Comparison of ENCODE assay signal across 1 cellular context in the genomic region with DNA sequence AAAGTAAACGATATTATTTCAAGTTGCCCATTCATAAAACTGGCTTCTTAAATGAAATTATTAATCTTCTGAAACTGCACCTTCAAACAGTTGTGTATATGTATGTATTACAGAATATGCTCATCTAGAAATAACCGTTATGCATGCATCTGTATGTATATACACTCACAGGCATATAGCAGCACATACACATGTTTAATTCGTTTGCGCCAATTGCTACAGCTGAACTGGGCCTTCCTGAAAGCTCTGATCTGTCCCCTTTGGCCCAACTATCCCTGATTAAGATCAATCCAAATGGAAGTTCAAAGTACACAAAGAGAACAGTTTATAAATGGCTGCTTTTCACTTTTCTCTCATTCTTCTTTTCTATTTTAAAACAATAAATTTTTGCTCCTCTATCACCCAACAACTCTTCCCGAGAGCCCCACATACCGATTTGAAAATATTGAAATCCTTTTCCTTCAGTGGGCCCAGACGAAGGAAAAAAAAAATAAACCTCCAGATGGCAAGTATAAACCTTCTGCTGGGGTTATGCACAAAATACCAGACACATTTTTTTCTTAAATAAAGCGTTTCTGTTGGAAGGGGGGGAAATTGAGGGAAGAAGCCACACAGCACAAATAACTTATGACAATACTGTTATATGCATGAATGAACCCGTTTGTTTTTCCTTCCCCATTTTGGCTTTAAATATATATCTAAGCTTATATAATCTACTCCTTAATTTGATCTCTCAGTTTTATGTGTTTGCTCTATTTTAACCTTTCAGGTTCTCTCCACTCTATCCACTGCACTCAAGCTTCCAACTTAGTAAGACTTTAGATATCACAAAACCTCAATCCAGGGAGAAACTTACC.
TF ChIP-seq lines count a peak whose summit lies in the region.

No MANE protein-coding gene starts in this region.

TF ChIP-seq in GM23338, 12 proteins besides CTCF, POLR2A, EP300 and RAD21:
- TF ChIP-seq, protein P1, sequence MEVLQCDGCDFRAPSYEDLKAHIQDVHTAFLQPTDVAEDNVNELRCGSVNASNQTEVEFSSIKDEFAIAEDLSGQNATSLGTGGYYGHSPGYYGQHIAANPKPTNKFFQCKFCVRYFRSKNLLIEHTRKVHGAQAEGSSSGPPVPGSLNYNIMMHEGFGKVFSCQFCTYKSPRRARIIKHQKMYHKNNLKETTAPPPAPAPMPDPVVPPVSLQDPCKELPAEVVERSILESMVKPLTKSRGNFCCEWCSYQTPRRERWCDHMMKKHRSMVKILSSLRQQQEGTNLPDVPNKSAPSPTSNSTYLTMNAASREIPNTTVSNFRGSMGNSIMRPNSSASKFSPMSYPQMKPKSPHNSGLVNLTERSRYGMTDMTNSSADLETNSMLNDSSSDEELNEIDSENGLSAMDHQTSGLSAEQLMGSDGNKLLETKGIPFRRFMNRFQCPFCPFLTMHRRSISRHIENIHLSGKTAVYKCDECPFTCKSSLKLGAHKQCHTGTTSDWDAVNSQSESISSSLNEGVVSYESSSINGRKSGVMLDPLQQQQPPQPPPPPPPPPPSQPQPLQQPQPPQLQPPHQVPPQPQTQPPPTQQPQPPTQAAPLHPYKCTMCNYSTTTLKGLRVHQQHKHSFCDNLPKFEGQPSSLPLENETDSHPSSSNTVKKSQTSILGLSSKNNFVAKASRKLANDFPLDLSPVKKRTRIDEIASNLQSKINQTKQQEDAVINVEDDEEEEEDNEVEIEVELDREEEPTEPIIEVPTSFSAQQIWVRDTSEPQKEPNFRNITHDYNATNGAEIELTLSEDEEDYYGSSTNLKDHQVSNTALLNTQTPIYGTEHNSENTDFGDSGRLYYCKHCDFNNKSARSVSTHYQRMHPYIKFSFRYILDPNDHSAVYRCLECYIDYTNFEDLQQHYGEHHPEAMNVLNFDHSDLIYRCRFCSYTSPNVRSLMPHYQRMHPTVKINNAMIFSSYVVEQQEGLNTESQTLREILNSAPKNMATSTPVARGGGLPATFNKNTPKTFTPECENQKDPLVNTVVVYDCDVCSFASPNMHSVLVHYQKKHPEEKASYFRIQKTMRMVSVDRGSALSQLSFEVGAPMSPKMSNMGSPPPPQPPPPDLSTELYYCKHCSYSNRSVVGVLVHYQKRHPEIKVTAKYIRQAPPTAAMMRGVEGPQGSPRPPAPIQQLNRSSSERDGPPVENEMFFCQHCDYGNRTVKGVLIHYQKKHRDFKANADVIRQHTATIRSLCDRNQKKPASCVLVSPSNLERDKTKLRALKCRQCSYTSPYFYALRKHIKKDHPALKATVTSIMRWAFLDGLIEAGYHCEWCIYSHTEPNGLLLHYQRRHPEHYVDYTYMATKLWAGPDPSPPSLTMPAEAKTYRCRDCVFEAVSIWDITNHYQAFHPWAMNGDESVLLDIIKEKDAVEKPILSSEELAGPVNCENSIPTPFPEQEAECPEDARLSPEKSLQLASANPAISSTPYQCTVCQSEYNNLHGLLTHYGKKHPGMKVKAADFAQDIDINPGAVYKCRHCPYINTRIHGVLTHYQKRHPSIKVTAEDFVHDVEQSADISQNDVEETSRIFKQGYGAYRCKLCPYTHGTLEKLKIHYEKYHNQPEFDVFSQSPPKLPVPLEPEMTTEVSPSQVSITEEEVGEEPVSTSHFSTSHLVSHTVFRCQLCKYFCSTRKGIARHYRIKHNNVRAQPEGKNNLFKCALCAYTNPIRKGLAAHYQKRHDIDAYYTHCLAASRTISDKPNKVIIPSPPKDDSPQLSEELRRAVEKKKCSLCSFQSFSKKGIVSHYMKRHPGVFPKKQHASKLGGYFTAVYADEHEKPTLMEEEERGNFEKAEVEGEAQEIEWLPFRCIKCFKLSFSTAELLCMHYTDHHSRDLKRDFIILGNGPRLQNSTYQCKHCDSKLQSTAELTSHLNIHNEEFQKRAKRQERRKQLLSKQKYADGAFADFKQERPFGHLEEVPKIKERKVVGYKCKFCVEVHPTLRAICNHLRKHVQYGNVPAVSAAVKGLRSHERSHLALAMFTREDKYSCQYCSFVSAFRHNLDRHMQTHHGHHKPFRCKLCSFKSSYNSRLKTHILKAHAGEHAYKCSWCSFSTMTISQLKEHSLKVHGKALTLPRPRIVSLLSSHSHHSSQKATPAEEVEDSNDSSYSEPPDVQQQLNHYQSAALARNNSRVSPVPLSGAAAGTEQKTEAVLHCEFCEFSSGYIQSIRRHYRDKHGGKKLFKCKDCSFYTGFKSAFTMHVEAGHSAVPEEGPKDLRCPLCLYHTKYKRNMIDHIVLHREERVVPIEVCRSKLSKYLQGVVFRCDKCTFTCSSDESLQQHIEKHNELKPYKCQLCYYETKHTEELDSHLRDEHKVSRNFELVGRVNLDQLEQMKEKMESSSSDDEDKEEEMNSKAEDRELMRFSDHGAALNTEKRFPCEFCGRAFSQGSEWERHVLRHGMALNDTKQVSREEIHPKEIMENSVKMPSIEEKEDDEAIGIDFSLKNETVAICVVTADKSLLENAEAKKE (CRISPR knock-in tag; IDR thresholded peaks at IDR 0.05) = no peak
- TF ChIP-seq, protein P2, sequence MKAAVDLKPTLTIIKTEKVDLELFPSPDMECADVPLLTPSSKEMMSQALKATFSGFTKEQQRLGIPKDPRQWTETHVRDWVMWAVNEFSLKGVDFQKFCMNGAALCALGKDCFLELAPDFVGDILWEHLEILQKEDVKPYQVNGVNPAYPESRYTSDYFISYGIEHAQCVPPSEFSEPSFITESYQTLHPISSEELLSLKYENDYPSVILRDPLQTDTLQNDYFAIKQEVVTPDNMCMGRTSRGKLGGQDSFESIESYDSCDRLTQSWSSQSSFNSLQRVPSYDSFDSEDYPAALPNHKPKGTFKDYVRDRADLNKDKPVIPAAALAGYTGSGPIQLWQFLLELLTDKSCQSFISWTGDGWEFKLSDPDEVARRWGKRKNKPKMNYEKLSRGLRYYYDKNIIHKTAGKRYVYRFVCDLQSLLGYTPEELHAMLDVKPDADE (IDR thresholded peaks at IDR 0.05) = no peak
- TF ChIP-seq NANOG (IDR thresholded peaks at IDR 0.05; ENCODE audit: borderline replicate concordance) (no peak), POLR2AphosphoS5 (IDR thresholded peaks at IDR 0.05; ENCODE audit: low read depth) (no peak), ZNF331 (CRISPR knock-in tag; IDR thresholded peaks at IDR 0.05; ENCODE audit: low read depth) (no peak), STAT1 (IDR thresholded peaks at IDR 0.05; ENCODE audit: unreplicated experiment) (no peak), CREB1 (CRISPR knock-in tag; IDR thresholded peaks at IDR 0.05; ENCODE audit: low read depth) (no peak), EZH2 (IDR thresholded peaks at IDR 0.05; ENCODE audit: low read depth, unreplicated experiment) (no peak), EZH2phosphoT487 (IDR thresholded peaks at IDR 0.05; ENCODE audit: unreplicated experiment) (no peak), JUNB (IDR thresholded peaks at IDR 0.05; ENCODE audit: unreplicated experiment) (no peak), ZNF114 (CRISPR knock-in tag; IDR thresholded peaks at IDR 0.05) (no peak)
- TF ChIP-seq, protein P3, sequence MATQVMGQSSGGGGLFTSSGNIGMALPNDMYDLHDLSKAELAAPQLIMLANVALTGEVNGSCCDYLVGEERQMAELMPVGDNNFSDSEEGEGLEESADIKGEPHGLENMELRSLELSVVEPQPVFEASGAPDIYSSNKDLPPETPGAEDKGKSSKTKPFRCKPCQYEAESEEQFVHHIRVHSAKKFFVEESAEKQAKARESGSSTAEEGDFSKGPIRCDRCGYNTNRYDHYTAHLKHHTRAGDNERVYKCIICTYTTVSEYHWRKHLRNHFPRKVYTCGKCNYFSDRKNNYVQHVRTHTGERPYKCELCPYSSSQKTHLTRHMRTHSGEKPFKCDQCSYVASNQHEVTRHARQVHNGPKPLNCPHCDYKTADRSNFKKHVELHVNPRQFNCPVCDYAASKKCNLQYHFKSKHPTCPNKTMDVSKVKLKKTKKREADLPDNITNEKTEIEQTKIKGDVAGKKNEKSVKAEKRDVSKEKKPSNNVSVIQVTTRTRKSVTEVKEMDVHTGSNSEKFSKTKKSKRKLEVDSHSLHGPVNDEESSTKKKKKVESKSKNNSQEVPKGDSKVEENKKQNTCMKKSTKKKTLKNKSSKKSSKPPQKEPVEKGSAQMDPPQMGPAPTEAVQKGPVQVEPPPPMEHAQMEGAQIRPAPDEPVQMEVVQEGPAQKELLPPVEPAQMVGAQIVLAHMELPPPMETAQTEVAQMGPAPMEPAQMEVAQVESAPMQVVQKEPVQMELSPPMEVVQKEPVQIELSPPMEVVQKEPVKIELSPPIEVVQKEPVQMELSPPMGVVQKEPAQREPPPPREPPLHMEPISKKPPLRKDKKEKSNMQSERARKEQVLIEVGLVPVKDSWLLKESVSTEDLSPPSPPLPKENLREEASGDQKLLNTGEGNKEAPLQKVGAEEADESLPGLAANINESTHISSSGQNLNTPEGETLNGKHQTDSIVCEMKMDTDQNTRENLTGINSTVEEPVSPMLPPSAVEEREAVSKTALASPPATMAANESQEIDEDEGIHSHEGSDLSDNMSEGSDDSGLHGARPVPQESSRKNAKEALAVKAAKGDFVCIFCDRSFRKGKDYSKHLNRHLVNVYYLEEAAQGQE (IDR thresholded peaks at IDR 0.05; ENCODE audit: unreplicated experiment) = no peak
